Comparison of ENCODE assay signal across 15 cellular contexts in genomic region chr4:155704841-155705404, GRCh38. TPM values are rescaled to one million over a fixed set of nuclear protein-coding genes. Genes with fewer than 3 reads are reported as not detected.
DNase-seq lines count a peak whose midpoint lies in the region; ATAC-seq, FAIRE-seq and TF ChIP-seq lines count a peak whose summit lies in the region.
"Had no signal": no experiment of that assay in that cellular context is flagged by ENCODE, and none has a peak within 500 bp of the region (broad histone marks: within the 10 kb centered on the region; RNA-seq: fewer than 3 reads in every experiment).

No MANE protein-coding gene starts in this region.

- H3K27ac ChIP-seq in GM12878 (ENCODE audit: control insufficient read depth, insufficient read depth) (no peak overlapping the region), trophoblast cell (ENCODE audit: low read depth, low read length) (no peak overlapping the region), thyroid gland (peak overlapping the region in 2 of 3 donors; percentile 57 to 72)

- H3K14ac ChIP-seq in trophoblast cell (ENCODE audit: low read length): no peak overlapping the region

- no peaks in the 10 kb centered on the region for H3K36me3 ChIP-seq in GM12878 (ENCODE audit: control insufficient read depth in 2 of 2, insufficient read depth in 2 of 2, low read length in 1 of 2)
- peaks cover 7 to 24% of the 10 kb centered on the region in 2 experiments for H3K36me3 ChIP-seq in trophoblast cell (ENCODE audit: control insufficient read depth in 1 of 2, insufficient read depth in 2 of 2, low read length in 2 of 2)
- no peaks in the 10 kb centered on the region for H3K36me3 ChIP-seq in thyroid gland

- H3K4me2 ChIP-seq in GM12878 (ENCODE audit: control insufficient read depth, insufficient read depth) (no peak overlapping the region), trophoblast cell (ENCODE audit: low read length) (no peak overlapping the region)
- H3K4me2 ChIP-seq: GM23338 had no signal

- no peaks in the 10 kb centered on the region for H4K20me1 ChIP-seq in GM12878 (ENCODE audit: control insufficient read depth, insufficient read depth)

- DNase-seq in GM12865 (ENCODE audit: low read depth): peak; percentile 38
- no peak for DNase-seq in GM12878 (ENCODE audit: low read depth, low spot score)
- peak; percentile 10 to 40 for DNase-seq in trophoblast cell
- no peak for DNase-seq in thyroid gland
- no peak for DNase-seq in DMS153 treated with DMSO at 0.1 percent for 48 hours (lab: John Stamatoyannopoulos, UW; ENCODE audit: unreplicated experiment)
- DNase-seq: C1 segment of cervical spinal cord; CD4-positive, alpha-beta memory T cell; DND-41; GDM1; H7 had no signal

- no peak overlapping the region for H3K23ac ChIP-seq in trophoblast cell (ENCODE audit: low read length)

- SMC1A ChIA-PET in GM12878 (lab: Charles Lee; ENCODE audit: uncharacterized antibody, unreplicated experiment): interaction anchor here (0.7 to 6.6 kb wide), 18 partner anchors 8 to 258 kb away, joined by 3 to 57 read pairs (median 8); partner anchors contain the start of genes GUCY1A1 and GUCY1B1

- H3K9me3 ChIP-seq in GM12878 (replicated peaks; ENCODE audit: control insufficient read depth, insufficient read depth, low read length): no peaks in the 10 kb centered on the region
- H3K9me3 ChIP-seq in trophoblast cell (ENCODE audit: insufficient read depth, low read depth, low read length): no peaks in the 10 kb centered on the region
- H3K9me3 ChIP-seq in thyroid gland: no peaks in the 10 kb centered on the region

- no peak overlapping the region for H3K18ac ChIP-seq in trophoblast cell (ENCODE audit: low read length)

- 60% methylated on average over 12 of the region's 12 CpGs for WGBS in GM12878 (ENCODE audit: insufficient coverage, insufficient replicate concordance, low lambda C conversion rate, missing lambda C conversion rate)
- no CpG with 5 or more reads among the region's 12 CpGs for WGBS in trophoblast cell (ENCODE audit: extremely low coverage, insufficient coverage, insufficient read length)
- 88% methylated on average over 12 of the region's 12 CpGs for WGBS in thyroid gland, 2 donors

- intact Hi-C loops in GM12878 (cut with micrococcal nuclease; ENCODE audit: unreplicated experiment): loop anchor here (5.0 kb wide), 1 partner anchor 52 kb away; the partner anchor contains the start of gene GUCY1B1
- intact Hi-C loops in thyroid gland (cut with DNase I): no loop called here

- RAD21 ChIA-PET in GM12878 (lab: Charles Lee; ENCODE audit: unreplicated experiment): interaction anchor here (0.9 to 5.7 kb wide), 16 partner anchors 9 to 176 kb away, joined by 3 to 29 read pairs (median 6); partner anchors contain the start of gene GUCY1B1

- peak overlapping the region; percentile 24 for H2BK12ac ChIP-seq in trophoblast cell (ENCODE audit: low read length)

- H4K8ac ChIP-seq in trophoblast cell (ENCODE audit: low read depth, low read length): no peak overlapping the region

- no peak overlapping the region for H2AK5ac ChIP-seq in trophoblast cell (ENCODE audit: low read length)

- no peak overlapping the region for H2BK120ac ChIP-seq in trophoblast cell (ENCODE audit: insufficient read depth, low read length, poor library complexity)

- BruUV-seq in GM12878 (replicated peaks; lab: Mats Ljungman, UMichigan): no TSS peak

- CTCF ChIA-PET in GM12878 (lab: Yijun Ruan, JAX): interaction anchor here (0.7 to 4.1 kb wide), 7 partner anchors 20 to 176 kb away, joined by 3 to 13 read pairs (median 4); no protein-coding TSS in a partner anchor

- in situ Hi-C loops in GM12878 (cut with MboI): no loop called here

- no peaks in the 10 kb centered on the region for H3K79me2 ChIP-seq in GM12878 (ENCODE audit: control insufficient read depth, insufficient read depth, low read length)
- no peaks in the 10 kb centered on the region for H3K79me2 ChIP-seq in trophoblast cell (ENCODE audit: control insufficient read depth, insufficient read depth, low read length, poor library complexity)

- H3K4me1 ChIP-seq in GM12878 (ENCODE audit: control insufficient read depth, insufficient read depth, low read length): no peaks in the 10 kb centered on the region
- H3K4me1 ChIP-seq in trophoblast cell (ENCODE audit: control insufficient read depth in 1 of 2, insufficient read depth in 2 of 2, low read length in 2 of 2): peaks cover 4% of the 10 kb centered on the region in 2 experiments
- H3K4me1 ChIP-seq in thyroid gland: peaks cover 26 to 41% of the 10 kb centered on the region in 2 donors

- no peak for FAIRE-seq in GM12878 (lab: Jason Lieb, UNC)
- FAIRE-seq: A204.1, HepG2 had no signal

- POLR2A ChIA-PET in GM12878 (lab: Charles Lee): interaction anchor here (1.3 to 3.4 kb wide), 8 partner anchors 9 to 80 kb away, joined by 3 to 18 read pairs (median 7); partner anchors contain the start of genes GUCY1A1 and GUCY1B1

- TF ChIP-seq CTCF in GM12865 (IDR thresholded peaks at IDR 0.05; ENCODE audit: insufficient read depth, low read depth, low read length, missing control alignments): no peak
- TF ChIP-seq CTCF in GM12878 (IDR thresholded peaks at IDR 0.05 in 2 of 3, conservative IDR thresholded peaks at IDR 0.05 in 1 of 3; ENCODE audit: control insufficient read depth in 2 of 3, extremely low read depth in 1 of 3, insufficient read depth in 1 of 3, low read depth in 3 of 3, low read length in 3 of 3): no peak
- no peak for TF ChIP-seq CTCF in thyroid gland (IDR thresholded peaks at IDR 0.05)

- H3K9ac ChIP-seq in GM12878 (ENCODE audit: control insufficient read depth, insufficient read depth, low read length) (no peak overlapping the region), trophoblast cell (ENCODE audit: low read length) (no peak overlapping the region)

- no peak for TF ChIP-seq RAD21 in GM12878 (IDR thresholded peaks at IDR 0.05; ENCODE audit: insufficient read depth, low read depth, low read length)

- no peak overlapping the region for H3K4ac ChIP-seq in trophoblast cell (ENCODE audit: low read depth, low read length)

- H3K27me3 ChIP-seq in GM12878 (replicated peaks in 1 of 2; ENCODE audit: control insufficient read depth in 2 of 2, insufficient read depth in 2 of 2, low read length in 1 of 2) (no peaks in the 10 kb centered on the region), trophoblast cell (ENCODE audit: insufficient read depth, low read length) (no peaks in the 10 kb centered on the region), thyroid gland (no peaks in the 10 kb centered on the region)

- peak overlapping the region; percentile 55 for H4K91ac ChIP-seq in trophoblast cell (ENCODE audit: low read depth, low read length)

- H2AFZ ChIP-seq in GM12878 (ENCODE audit: control insufficient read depth, low read depth, low read length) (no peak overlapping the region), trophoblast cell (ENCODE audit: insufficient read depth, low read length, poor library complexity) (no peak overlapping the region)
- H2AFZ ChIP-seq: GM23338 had no signal

- TF ChIP-seq EP300 in GM12878 (IDR thresholded peaks at IDR 0.05; ENCODE audit: borderline replicate concordance in 1 of 2, control insufficient read depth in 1 of 2, low read depth in 2 of 2, low read length in 2 of 2): no peak

- ATAC-seq in GM12878 (peak; percentile 64), HG03159 (IDR thresholded peaks at IDR 0.05; ENCODE audit: unreplicated experiment) (no peak), GM21619 (IDR thresholded peaks at IDR 0.05; ENCODE audit: unreplicated experiment) (no peak)
- ATAC-seq: HepG2 had no signal

- H3K4me3 ChIP-seq in GM12865 (ENCODE audit: low read depth, low read length) (no peak overlapping the region), GM12878 (no peak overlapping the region), trophoblast cell (ENCODE audit: low read depth, low read length) (no peak overlapping the region), thyroid gland (replicated peaks in 1 of 3) (no peak overlapping the region)
- H3K4me3 ChIP-seq: GM23338 had no signal

- no peak overlapping the region for H2BK5ac ChIP-seq in trophoblast cell (ENCODE audit: low read depth, low read length, poor library complexity)

- no peak overlapping the region for H4K12ac ChIP-seq in trophoblast cell (ENCODE audit: low read depth, low read length)

- TF ChIP-seq POLR2A in GM12878 (IDR thresholded peaks at IDR 0.05; ENCODE audit: low read depth, low read length) (no peak), thyroid gland (IDR thresholded peaks at IDR 0.05) (no peak)

- no peaks in the 10 kb centered on the region for H3K79me1 ChIP-seq in trophoblast cell (ENCODE audit: low read length)

RNA-seq across cellular contexts. Expression of gene GUCY1A1, which starts 38.3 kb away (rescaled TPM):
- 36.6 and 36.9 TPM in 2 replicates for total RNA-seq in GM12878 (2013; cell fraction: nucleolus; rRNA removed)
- total RNA-seq in GM12878 (2014; rRNA removed) (0.51 and 0.76 TPM in 2 replicates), GM12878 (2014; rRNA removed; fragmentation: Illumina TruSeq; extraction: Trizol) (0.74 and 0.98 TPM in 2 replicates), GM12878 (2021) (0.46 and 0.48 TPM in 2 replicates), thyroid gland (10 to 100 TPM; 11.4 to 25.8 (median 17.5) TPM)
- polyA plus RNA-seq in GM12878 (2011; ENCODE audit: low read depth): 0.13 TPM
- polyA plus RNA-seq in GM12878 (2011; rRNA removed) (22.6 and 24.3 TPM in 2 replicates), GM12878 (2014; fragmentation: Illumina TruSeq; extraction: Trizol) (0.54 and 0.87 TPM in 2 replicates), GM12878 (2014; fragmentation: Nextera tagmentation; extraction: Ambion mirVana) (1 to 10 TPM in 1 of 2 experiments, under 1 TPM in 1; 0.57 to 1.1 TPM), GM12878 (2014; rRNA removed) (0.50 and 0.60 TPM in 2 replicates), GM12878 (2016; fragmentation: Nextera tagmentation; extraction: Ambion mirVana) (1 to 10 TPM in 1 of 2 experiments, under 1 TPM in 1; 0.44 to 1.0 TPM)
- polyA plus RNA-seq in GM12878 (2011; cell fraction: cytosol; rRNA removed): 15.3 and 16.9 TPM in 2 replicates
- 15.6 and 16.6 TPM in 2 replicates for polyA plus RNA-seq in GM12878 (2011; cell fraction: nucleus; rRNA removed)
- polyA plus RNA-seq in GM12878 (2012): 0.20 and 0.38 TPM in 2 replicates
- 49.1 and 54.0 TPM in 2 replicates for polyA minus RNA-seq in GM12878 (2011; rRNA and poly(A)+ RNA removed)
- polyA minus RNA-seq in GM12878 (2011; cell fraction: cytosol; rRNA and poly(A)+ RNA removed): 10.7 and 12.0 TPM in 2 replicates
- 16.9 and 20.4 TPM in 2 replicates for polyA minus RNA-seq in GM12878 (2011; cell fraction: nucleus; rRNA and poly(A)+ RNA removed)
- 24.7 and 25.9 TPM in 2 replicates for polyA plus RNA-seq in trophoblast cell (2013)
- total RNA-seq: CD4-positive, alpha-beta memory T cell; GM23338; HepG2 had no signal
- polyA plus RNA-seq: CD4-positive, alpha-beta memory T cell; GM23338; HepG2 had no signal

RNA-seq across cellular contexts. Expression of gene GUCY1B1, which starts 53.9 kb away (rescaled TPM):
- total RNA-seq in GM12878 (2013; cell fraction: nucleolus; rRNA removed): 72.4 and 76.1 TPM in 2 replicates
- total RNA-seq in GM12878 (2014; rRNA removed) (0.98 and 1.2 TPM in 2 replicates), GM12878 (2014; rRNA removed; fragmentation: Illumina TruSeq; extraction: Trizol) (1.5 and 1.7 TPM in 2 replicates), GM12878 (2021) (0.90 and 0.98 TPM in 2 replicates), thyroid gland (10 to 100 TPM in 1 of 4 donors, 1 to 10 TPM in 3; 5.0 to 11.3 (median 7.3) TPM)
- 0.92 TPM for polyA plus RNA-seq in GM12878 (2011; ENCODE audit: low read depth)
- polyA plus RNA-seq in GM12878 (2011; rRNA removed) (38.5 and 43.9 TPM in 2 replicates), GM12878 (2014; fragmentation: Illumina TruSeq; extraction: Trizol) (2.1 and 3.6 TPM in 2 replicates), GM12878 (2014; fragmentation: Nextera tagmentation; extraction: Ambion mirVana) (1 to 10 TPM in 1 of 2 experiments, under 1 TPM in 1; 0.60 to 1.1 TPM), GM12878 (2014; rRNA removed) (0.77 and 1.0 TPM in 2 replicates), GM12878 (2016; fragmentation: Nextera tagmentation; extraction: Ambion mirVana) (1 to 10 TPM; 2.1 to 3.0 TPM)
- 20.0 and 24.0 TPM in 2 replicates for polyA plus RNA-seq in GM12878 (2011; cell fraction: cytosol; rRNA removed)
- polyA plus RNA-seq in GM12878 (2011; cell fraction: nucleus; rRNA removed): 24.7 and 33.3 TPM in 2 replicates
- 1.2 and 1.9 TPM in 2 replicates for polyA plus RNA-seq in GM12878 (2012)
- 31.7 and 50.3 TPM in 2 replicates for polyA minus RNA-seq in GM12878 (2011; rRNA and poly(A)+ RNA removed)
- polyA minus RNA-seq in GM12878 (2011; cell fraction: cytosol; rRNA and poly(A)+ RNA removed): 12.6 and 14.8 TPM in 2 replicates
- polyA minus RNA-seq in GM12878 (2011; cell fraction: nucleus; rRNA and poly(A)+ RNA removed): 13.0 and 13.1 TPM in 2 replicates
- polyA plus RNA-seq in trophoblast cell (2013): 2.2 and 2.4 TPM in 2 replicates
- total RNA-seq: CD4-positive, alpha-beta memory T cell; HepG2 had no signal
- polyA plus RNA-seq: CD4-positive, alpha-beta memory T cell; HepG2 had no signal

Comparison
In these comparisons a context has a peak if more than half of its experiments do, and no peak if none do; other contexts are left out.
1. DNase-seq: peak in GM12865 (single experiment) and trophoblast cell (2 of 2); none in GM12878 (single experiment), thyroid gland (0 of 2) and DMS153 treated with DMSO at 0.1 percent for 48 hours (single experiment).
2. H3K27ac ChIP-seq: peak in thyroid gland (2 of 3); none in GM12878 (single experiment) and trophoblast cell (single experiment).